ENCODE assay signal across 28 cellular contexts in genomic region chr1:37403166-37403565, GRCh38.
"Had no signal": no experiment of that assay in that cellular context is flagged by ENCODE, and none has a peak within 500 bp of the region (broad histone marks: within the 10 kb centered on the region; RNA-seq: fewer than 3 reads in every experiment).

No MANE protein-coding gene starts in this region.

- H3K27me3 ChIP-seq: pancreas, thyroid gland, upper lobe of left lung, vagina had no signal

- H3K4me3 ChIP-seq: left ventricle myocardium inferior, lung, mucosa of descending colon, pancreas, psoas muscle, sigmoid colon, stomach, thyroid gland, upper lobe of left lung, vagina had no signal

- H3K4me1 ChIP-seq: left ventricle myocardium inferior, pancreas, psoas muscle, sigmoid colon, stomach, thyroid gland, upper lobe of left lung, vagina had no signal

- ATAC-seq: activated CD8-positive, alpha-beta T cell treated with anti-CD3 and anti-CD28 coated beads for 36 hours; activated naive CD8-positive, alpha-beta T cell treated with anti-CD3 and anti-CD28 coated beads, Interleukin-2, amount 50 U/mL, for 24 hours; activated T-cell treated with anti-CD3 and anti-CD28 coated beads, Interleukin-2, amount 50 U/mL, for 4 hours; mucosa of descending colon; pancreas; psoas muscle; stimulated activated memory B cell treated with anti-CD40 and anti-IgM and Interleukin-4, amounts not matched to agents 10 μg/mL and 1 μg/mL and 100 μg/mL, for 72 hours had no signal

- H3K27me3 Mint-ChIP-seq: activated naive CD4-positive, alpha-beta T cell treated with anti-CD3 and anti-CD28 coated beads, Interleukin-2, amount 50 U/mL, for 24 hours; stimulated activated memory B cell treated with anti-CD40 and anti-IgM and Interleukin-4, amounts not matched to agents 10 μg/mL and 1 μg/mL and 100 μg/mL, for 72 hours had no signal

- H3K27ac Mint-ChIP-seq: activated CD8-positive, alpha-beta T cell treated with anti-CD3 and anti-CD28 coated beads for 36 hours; activated naive CD4-positive, alpha-beta T cell treated with anti-CD3 and anti-CD28 coated beads, Interleukin-2, amount 50 U/mL, for 24 hours; activated naive CD8-positive, alpha-beta T cell treated with anti-CD3 and anti-CD28 coated beads, Interleukin-2, amount 50 U/mL, for 24 hours; activated T-helper 2 cell treated with anti-CD3 and anti-CD28 coated beads, Interferon-gamma antibody, Interleukin-2, Interleukin-4, amounts not matched to agents 10 μg/mL and 5 μg/mL and 100 μg/mL, durations not matched to agents 14 hours and 24 hours and 36 hours; nephron; stimulated activated memory B cell treated with anti-CD40 and anti-IgM and Interleukin-4, amounts not matched to agents 10 μg/mL and 1 μg/mL and 100 μg/mL, for 72 hours; T-helper 1 cell treated with Interleukin-12 subunit alpha and Interleukin-12 subunit beta and Interleukin-4 antibody, amounts not matched to agents 30 μg/mL and 1 μg/mL, for 36 hours had no signal

- H3K9me3 Mint-ChIP-seq: activated CD8-positive, alpha-beta T cell treated with anti-CD3 and anti-CD28 coated beads for 36 hours; activated naive CD4-positive, alpha-beta T cell treated with anti-CD3 and anti-CD28 coated beads, Interleukin-2, amount 50 U/mL, for 24 hours; activated naive CD8-positive, alpha-beta T cell treated with anti-CD3 and anti-CD28 coated beads, Interleukin-2, amount 50 U/mL, for 24 hours; activated T-cell treated with anti-CD3 and anti-CD28 coated beads, Interleukin-2, amount 50 U/mL, for 4 hours; activated T-helper 2 cell treated with anti-CD3 and anti-CD28 coated beads, Interferon-gamma antibody, Interleukin-2, Interleukin-4, amounts not matched to agents 10 μg/mL and 5 μg/mL and 100 μg/mL, durations not matched to agents 14 hours and 24 hours and 36 hours; nephron; stimulated activated memory B cell treated with anti-CD40 and anti-IgM and Interleukin-4, amounts not matched to agents 10 μg/mL and 1 μg/mL and 100 μg/mL, for 72 hours; T-helper 1 cell treated with Interleukin-12 subunit alpha and Interleukin-12 subunit beta and Interleukin-4 antibody, amounts not matched to agents 30 μg/mL and 1 μg/mL, for 36 hours had no signal

- H3K4me1 Mint-ChIP-seq: activated naive CD4-positive, alpha-beta T cell treated with anti-CD3 and anti-CD28 coated beads, Interleukin-2, amount 50 U/mL, for 24 hours; activated naive CD8-positive, alpha-beta T cell treated with anti-CD3 and anti-CD28 coated beads, Interleukin-2, amount 50 U/mL, for 24 hours; nephron; stimulated activated memory B cell treated with anti-CD40 and anti-IgM and Interleukin-4, amounts not matched to agents 10 μg/mL and 1 μg/mL and 100 μg/mL, for 72 hours had no signal

- H3K27ac ChIP-seq: epithelial cell of prostate, left ventricle myocardium inferior, pancreas, psoas muscle, sigmoid colon, stomach, thyroid gland, upper lobe of left lung, vagina had no signal

- H3K4me3 Mint-ChIP-seq: activated CD8-positive, alpha-beta T cell treated with anti-CD3 and anti-CD28 coated beads for 36 hours; activated naive CD4-positive, alpha-beta T cell treated with anti-CD3 and anti-CD28 coated beads, Interleukin-2, amount 50 U/mL, for 24 hours; activated naive CD8-positive, alpha-beta T cell treated with anti-CD3 and anti-CD28 coated beads, Interleukin-2, amount 50 U/mL, for 24 hours; activated T-cell treated with anti-CD3 and anti-CD28 coated beads, Interleukin-2, amount 50 U/mL, for 4 hours; nephron; stimulated activated memory B cell treated with anti-CD40 and anti-IgM and Interleukin-4, amounts not matched to agents 10 μg/mL and 1 μg/mL and 100 μg/mL, for 72 hours; T-helper 1 cell treated with Interleukin-12 subunit alpha and Interleukin-12 subunit beta and Interleukin-4 antibody, amounts not matched to agents 30 μg/mL and 1 μg/mL, for 36 hours had no signal

- DNase-seq: activated CD4-positive, alpha-beta T cell treated with anti-CD3 and anti-CD28 coated beads, Interleukin-2, amount 50 U/mL, for 1 hour; activated CD8-positive, alpha-beta T cell treated with anti-CD3 and anti-CD28 coated beads for 36 hours; activated naive CD8-positive, alpha-beta T cell treated with anti-CD3 and anti-CD28 coated beads, Interleukin-2, amount 50 U/mL, for 24 hours; activated T-cell treated with anti-CD3 and anti-CD28 coated beads, Interleukin-2, amount 50 U/mL, for 4 hours; amygdala; caudate nucleus; islet precursor cell; left ventricle myocardium inferior; mucosa of descending colon; nucleus accumbens; pancreas; psoas muscle; sigmoid colon; small intestine; stimulated activated CD4-positive, alpha-beta T cell treated with anti-CD3 and anti-CD28 coated beads, Interleukin-4, amount 100 ng/mL, for 4 hours; stimulated activated CD8-positive, alpha-beta memory T cell treated with anti-CD3 and anti-CD28 coated beads, Interleukin-4, amount 100 ng/mL, for 48 hours; stomach; T-helper 9 cell; thyroid gland; upper lobe of left lung had no signal

- H3K36me3 ChIP-seq: left ventricle myocardium inferior, pancreas, sigmoid colon, stomach, thyroid gland, upper lobe of left lung, vagina had no signal

- H3K36me3 Mint-ChIP-seq: activated naive CD4-positive, alpha-beta T cell treated with anti-CD3 and anti-CD28 coated beads, Interleukin-2, amount 50 U/mL, for 24 hours; stimulated activated memory B cell treated with anti-CD40 and anti-IgM and Interleukin-4, amounts not matched to agents 10 μg/mL and 1 μg/mL and 100 μg/mL, for 72 hours had no signal

- H3K9me3 ChIP-seq: left ventricle myocardium inferior, mucosa of descending colon, pancreas, psoas muscle, sigmoid colon, stomach, thyroid gland, upper lobe of left lung, vagina had no signal
